Comparison of ENCODE assay signal across 23 cellular contexts in the genomic region with DNA sequence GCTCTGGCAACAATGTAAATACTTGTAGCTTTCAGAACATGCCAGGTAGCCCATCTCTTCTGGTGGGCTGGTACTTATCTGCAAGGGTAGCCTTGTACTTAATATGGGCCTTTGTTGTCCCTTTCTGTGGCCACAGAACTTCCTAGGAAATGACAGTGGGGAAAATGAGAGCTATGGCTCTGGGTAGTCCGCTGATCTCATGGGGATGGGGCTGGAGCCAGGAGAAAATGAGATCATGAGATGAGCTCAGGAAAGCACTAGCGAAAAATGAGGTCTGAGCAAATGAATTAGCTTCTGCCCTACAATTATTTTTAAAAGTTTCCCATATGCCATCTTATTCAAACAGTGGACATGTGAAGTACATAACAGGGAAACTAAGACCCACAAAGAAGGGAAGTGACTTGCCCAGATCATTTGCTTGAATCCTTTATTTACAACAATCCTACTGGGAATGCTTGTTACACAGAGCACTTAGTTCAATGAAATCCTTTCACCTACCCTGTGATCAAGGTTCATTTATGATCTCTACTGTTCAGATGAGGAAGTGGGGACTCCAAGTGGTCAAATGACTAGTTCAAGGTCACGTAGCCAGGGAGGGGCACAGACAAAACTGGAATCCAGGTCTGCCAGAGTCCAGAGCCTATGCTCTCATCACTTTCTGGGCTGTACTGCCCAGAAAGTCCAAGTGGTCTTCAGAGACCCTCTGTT.
DNase-seq lines count a peak whose midpoint lies in the region; ATAC-seq and TF ChIP-seq lines count a peak whose summit lies in the region.
"Had no signal": no experiment of that assay in that cellular context is flagged by ENCODE, and none has a peak within 500 bp of the region (broad histone marks: within the 10 kb centered on the region; RNA-seq: fewer than 3 reads in every experiment).

No MANE protein-coding gene starts in this region.

- dilution Hi-C loops in IMR-90 (cut with HindIII; ENCODE audit: low sequenced_read_pairs, unreplicated experiment), result no loop called here

- H3K9ac ChIP-seq in IMR-90 (ENCODE audit: low read depth, low read length), result no peak overlapping the region

- H2BK120ac ChIP-seq in IMR-90 (ENCODE audit: low read depth, low read length), result no peak overlapping the region

- H3K14ac ChIP-seq in IMR-90 (replicated peaks; ENCODE audit: low read depth, low read length), result no peak overlapping the region

- no peak overlapping the region for H3K4ac ChIP-seq in IMR-90 (ENCODE audit: low read depth, low read length)

- H3K36me3 ChIP-seq in IMR-90 (ENCODE audit: control insufficient read depth, insufficient read depth, low read length) (peaks cover 44% of the 10 kb centered on the region), brain microvascular endothelial cell (replicated peaks) (peaks cover 22% of the 10 kb centered on the region), BE2C (peaks cover 46% of the 10 kb centered on the region)

- TF ChIP-seq POLR2A in IMR-90 (IDR thresholded peaks at IDR 0.05; ENCODE audit: low read depth, low read length), result no peak

- H4K20me1 ChIP-seq in IMR-90 (ENCODE audit: insufficient read depth, low read length), result no peaks in the 10 kb centered on the region

- H3K79me1 ChIP-seq in IMR-90 (ENCODE audit: low read depth in 1 of 2, low read length in 2 of 2), result no peaks in the 10 kb centered on the region; a peak in 1 of 4 replicates

- H2BK20ac ChIP-seq in IMR-90 (ENCODE audit: low read depth, low read length), result no peak overlapping the region

- ATAC-seq in IMR-90 (ENCODE audit: low read depth) (peak; percentile 40; the same call in 1 of the 2 replicates), right cardiac atrium (peak; percentile 42 to 54)
- ATAC-seq: A549, body of pancreas had no signal

- H2BK15ac ChIP-seq in IMR-90 (ENCODE audit: low read depth, low read length), result no peak overlapping the region

- H3K4me3 ChIP-seq in AG04450 (ENCODE audit: low read depth, low read length) (no peak overlapping the region), IMR-90 (ENCODE audit: insufficient read depth, low read depth, low read length) (no peak overlapping the region), brain microvascular endothelial cell (ENCODE audit: low read depth, low read length) (no peak overlapping the region), right cardiac atrium (ENCODE audit: low read length) (no peak overlapping the region), BE2C (ENCODE audit: low read depth, low read length) (no peak overlapping the region)
- H3K4me3 ChIP-seq: A549, body of pancreas, dorsolateral prefrontal cortex, SJSA1, stomach, vagina had no signal

- peak overlapping the region; percentile 47 for H3K27ac ChIP-seq in AG04450 (ENCODE audit: low read depth, low read length)
- no peak overlapping the region for H3K27ac ChIP-seq in IMR-90 (ENCODE audit: insufficient read depth, low read length)
- H3K27ac ChIP-seq in brain microvascular endothelial cell, result no peak overlapping the region
- peak overlapping the region; percentile 17 for H3K27ac ChIP-seq in right cardiac atrium (ENCODE audit: low read length)
- H3K27ac ChIP-seq: A549, body of pancreas, SJSA1, stomach, vagina had no signal

- intact Hi-C loops in IMR-90 (cut with micrococcal nuclease) (no loop called here), right cardiac atrium (cut with DNase I) (no loop called here)

- no peak for TF ChIP-seq CTCF in AG04450 (IDR thresholded peaks at IDR 0.05; ENCODE audit: low read depth, low read length)
- TF ChIP-seq CTCF in IMR-90 (conservative IDR thresholded peaks at IDR 0.05; ENCODE audit: low read depth, low read length), result no peak
- no peak for TF ChIP-seq CTCF in brain microvascular endothelial cell (IDR thresholded peaks at IDR 0.05; ENCODE audit: low read depth, low read length, missing control alignments)
- TF ChIP-seq CTCF in BE2C (IDR thresholded peaks at IDR 0.05; ENCODE audit: low read depth, low read length), result no peak

- H3K27me3 ChIP-seq in AG04450 (ENCODE audit: control insufficient read depth, insufficient read depth, low read length) (no peaks in the 10 kb centered on the region), IMR-90 (ENCODE audit: control insufficient read depth, insufficient read depth, low read length) (no peaks in the 10 kb centered on the region), brain microvascular endothelial cell (replicated peaks) (no peaks in the 10 kb centered on the region), right cardiac atrium (ENCODE audit: control insufficient read depth, insufficient read depth) (no peaks in the 10 kb centered on the region), BE2C (no peaks in the 10 kb centered on the region)
- H3K27me3 ChIP-seq: body of pancreas, dorsolateral prefrontal cortex, SJSA1, stomach, vagina had no signal

- H2AFZ ChIP-seq in IMR-90 (replicated peaks; ENCODE audit: low read length, poor library complexity), result no peak overlapping the region

- CTCF ChIA-PET in AG04450 (lab: Charles Lee) (interaction anchor here (0.6 kb wide), 1 partner anchor 13 kb away, joined by 3 read pairs; no protein-coding TSS in a partner anchor), IMR-90 (lab: Yijun Ruan, JAX) (interaction anchor here (0.7 kb wide), 1 partner anchor 21 kb away, joined by 3 read pairs; no protein-coding TSS in a partner anchor)

- H2AK5ac ChIP-seq in IMR-90 (ENCODE audit: low read depth, low read length), result no peak overlapping the region

- no peak overlapping the region for H4K8ac ChIP-seq in IMR-90 (ENCODE audit: low read depth in 2 of 2, low read length in 2 of 2)

- POLR2A ChIA-PET in AG04450 (lab: Yijun Ruan, JAX) (interaction anchor here (0.7 kb wide), 1 partner anchor 14 kb away, joined by 3 read pairs; no protein-coding TSS in a partner anchor), IMR-90 (lab: Charles Lee; ENCODE audit: unreplicated experiment) (no interaction called here)

- in situ Hi-C loops in IMR-90 (cut with MboI; ENCODE audit: low sequenced_read_pairs), result no loop called here
- in situ Hi-C loops in brain microvascular endothelial cell (cut with HindIII; ENCODE audit: low pct_ligation_motif_present, low sequenced_read_pairs), result no loop called here

- H3K9me3 ChIP-seq in AG04450 (ENCODE audit: control insufficient read depth, insufficient read depth, low read length) (peaks cover 34% of the 10 kb centered on the region), IMR-90 (ENCODE audit: control insufficient read depth, insufficient read depth, low read length) (peaks cover 25% of the 10 kb centered on the region), right cardiac atrium (ENCODE audit: control insufficient read depth, low read length) (peaks cover 2% of the 10 kb centered on the region), BE2C (no peaks in the 10 kb centered on the region)

- H3K4me2 ChIP-seq in IMR-90 (ENCODE audit: low read depth, low read length), result no peak overlapping the region
- H3K4me2 ChIP-seq: A549 had no signal

- DNase-seq in AG04450 (ENCODE audit: low read depth, low spot score), result no peak
- DNase-seq in IMR-90, result peak; percentile 44
- peak; percentile 9 for DNase-seq in brain microvascular endothelial cell
- peak in 2 of 3 donors; percentile 30 to 62 for DNase-seq in right cardiac atrium
- no peak for DNase-seq in BE2C
- DNase-seq in NCI-H187 (lab: John Stamatoyannopoulos, UW), result no peak
- no peak for DNase-seq in dedifferentiated amniotic fluid mesenchymal stem cell (ENCODE audit: extremely low spot score)
- DNase-seq in SW 1271 (lab: John Stamatoyannopoulos, UW), result no peak
- DNase-seq: activated CD4-positive, alpha-beta T cell treated with anti-CD3 and anti-CD28 coated beads for 48 hours; activated CD8-positive, alpha-beta memory T cell treated with anti-CD3 and anti-CD28 coated beads, Interleukin-2, amount 50 U/mL, for 48 hours; activated naive CD4-positive, alpha-beta T cell treated with Interleukin-2 at 50 U/mL for 16 hours; body of pancreas; CD4-positive, alpha-beta memory T cell; DMS79 treated with DMSO at 0.1 percent for 48 hours; dorsolateral prefrontal cortex; erythroblast; HCEC 1CT; mesendoderm; NCI-H1930; stomach had no signal

- TF ChIP-seq RAD21 in IMR-90 (IDR thresholded peaks at IDR 0.05; ENCODE audit: low read length), result no peak

- WGBS in IMR-90 (ENCODE audit: extremely low coverage in 2 of 2, insufficient read length in 1 of 2), 2 experiments, result no CpG with 5 or more reads among the region's 3 CpGs
- WGBS in right cardiac atrium, result 70% methylated on average over 3 of the region's 3 CpGs

- no peak overlapping the region for H3K23ac ChIP-seq in IMR-90 (ENCODE audit: low read depth, low read length)

- no peak overlapping the region for H4K5ac ChIP-seq in IMR-90 (ENCODE audit: low read depth, low read length)

- H3K56ac ChIP-seq in IMR-90 (ENCODE audit: extremely low read depth, insufficient read depth, low read length), result no peak overlapping the region

- H3K4me1 ChIP-seq in IMR-90 (ENCODE audit: control insufficient read depth, insufficient read depth, low read length) (no peaks in the 10 kb centered on the region), right cardiac atrium (ENCODE audit: control insufficient read depth, insufficient read depth, low read length) (no peaks in the 10 kb centered on the region), BE2C (no peaks in the 10 kb centered on the region)
- H3K4me1 ChIP-seq: A549, SJSA1, stomach had no signal

- H3K9me1 ChIP-seq in IMR-90 (ENCODE audit: insufficient read depth, low read length), result no peaks in the 10 kb centered on the region

- no peak overlapping the region for H4K91ac ChIP-seq in IMR-90 (ENCODE audit: insufficient read depth, low read depth, low read length)

- TSS peak; percentile 10 for BruUV-seq in IMR-90 (replicated peaks; lab: Mats Ljungman, UMichigan)

- H3K18ac ChIP-seq in IMR-90 (ENCODE audit: low read depth, low read length), result no peak overlapping the region

- no peak overlapping the region for H2AK9ac ChIP-seq in IMR-90 (replicated peaks; ENCODE audit: low read depth, low read length, poor library complexity)

- H2BK5ac ChIP-seq in IMR-90 (ENCODE audit: low read depth, low read length, poor library complexity, severe bottlenecking), result no peak overlapping the region

TF ChIP-seq in IMR-90, 13 proteins besides CTCF, POLR2A, EP300 and RAD21:
- TF ChIP-seq, protein P1, sequence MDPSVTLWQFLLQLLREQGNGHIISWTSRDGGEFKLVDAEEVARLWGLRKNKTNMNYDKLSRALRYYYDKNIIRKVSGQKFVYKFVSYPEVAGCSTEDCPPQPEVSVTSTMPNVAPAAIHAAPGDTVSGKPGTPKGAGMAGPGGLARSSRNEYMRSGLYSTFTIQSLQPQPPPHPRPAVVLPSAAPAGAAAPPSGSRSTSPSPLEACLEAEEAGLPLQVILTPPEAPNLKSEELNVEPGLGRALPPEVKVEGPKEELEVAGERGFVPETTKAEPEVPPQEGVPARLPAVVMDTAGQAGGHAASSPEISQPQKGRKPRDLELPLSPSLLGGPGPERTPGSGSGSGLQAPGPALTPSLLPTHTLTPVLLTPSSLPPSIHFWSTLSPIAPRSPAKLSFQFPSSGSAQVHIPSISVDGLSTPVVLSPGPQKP (IDR thresholded peaks at IDR 0.05; ENCODE audit: borderline replicate concordance, low read depth, low read length), result no peak
TF ChIP-seq in IMR-90: peak in this region for 0.

Comparison
In these comparisons a context has a peak if more than half of its experiments do, and no peak if none do; other contexts are left out.
1. DNase-seq: peak in IMR-90 (single experiment), brain microvascular endothelial cell (single experiment) and right cardiac atrium (2 of 3); none in AG04450 (single experiment), BE2C (single experiment), NCI-H187 (0 of 2), dedifferentiated amniotic fluid mesenchymal stem cell (single experiment) and SW 1271 (0 of 2).
2. H3K27ac ChIP-seq: peak in AG04450 (single experiment) and right cardiac atrium (single experiment); none in IMR-90 (single experiment) and brain microvascular endothelial cell (single experiment).